1 cellular context compared by ENCODE assay signal in the genomic region with DNA sequence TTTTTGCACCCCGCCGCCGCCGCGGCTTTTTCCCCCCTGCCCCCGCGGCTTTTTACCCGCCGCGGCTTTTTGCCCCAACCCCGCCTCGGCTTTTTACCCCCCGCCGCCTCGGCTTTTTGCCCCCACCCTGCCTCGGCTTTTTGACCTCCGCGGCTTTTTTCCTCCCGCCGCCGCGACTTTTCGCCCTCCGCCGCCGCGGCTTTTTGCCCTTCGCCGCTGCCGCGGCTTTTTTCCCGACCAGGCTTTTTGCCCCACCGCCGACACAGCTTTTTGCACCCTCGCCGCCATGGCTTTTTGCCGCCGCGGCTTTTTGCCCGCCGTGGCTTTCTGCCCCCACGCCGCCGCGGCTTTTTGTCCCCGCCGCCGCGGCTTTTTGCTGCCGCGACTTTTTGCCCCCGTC.
TF ChIP-seq lines count a peak whose summit lies in the region.

No MANE protein-coding gene starts in this region.

TF ChIP-seq in WTC11, 78 proteins besides CTCF, POLR2A, EP300 and RAD21 (continued from another document):
- no peak for TF ChIP-seq FOXK1 (CRISPR knock-in tag; IDR thresholded peaks at IDR 0.05)
- TF ChIP-seq, protein P1, sequence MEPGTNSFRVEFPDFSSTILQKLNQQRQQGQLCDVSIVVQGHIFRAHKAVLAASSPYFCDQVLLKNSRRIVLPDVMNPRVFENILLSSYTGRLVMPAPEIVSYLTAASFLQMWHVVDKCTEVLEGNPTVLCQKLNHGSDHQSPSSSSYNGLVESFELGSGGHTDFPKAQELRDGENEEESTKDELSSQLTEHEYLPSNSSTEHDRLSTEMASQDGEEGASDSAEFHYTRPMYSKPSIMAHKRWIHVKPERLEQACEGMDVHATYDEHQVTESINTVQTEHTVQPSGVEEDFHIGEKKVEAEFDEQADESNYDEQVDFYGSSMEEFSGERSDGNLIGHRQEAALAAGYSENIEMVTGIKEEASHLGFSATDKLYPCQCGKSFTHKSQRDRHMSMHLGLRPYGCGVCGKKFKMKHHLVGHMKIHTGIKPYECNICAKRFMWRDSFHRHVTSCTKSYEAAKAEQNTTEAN (CRISPR knock-in tag; IDR thresholded peaks at IDR 0.05) = no peak
- no peak for TF ChIP-seq EMX1 (CRISPR knock-in tag; IDR thresholded peaks at IDR 0.05)
- no peak for TF ChIP-seq SMAD3 (CRISPR knock-in tag; IDR thresholded peaks at IDR 0.05; ENCODE audit: borderline replicate concordance)
- no peak for TF ChIP-seq ZNF138 (CRISPR knock-in tag; conservative IDR thresholded peaks at IDR 0.05)
- TF ChIP-seq, protein P2, sequence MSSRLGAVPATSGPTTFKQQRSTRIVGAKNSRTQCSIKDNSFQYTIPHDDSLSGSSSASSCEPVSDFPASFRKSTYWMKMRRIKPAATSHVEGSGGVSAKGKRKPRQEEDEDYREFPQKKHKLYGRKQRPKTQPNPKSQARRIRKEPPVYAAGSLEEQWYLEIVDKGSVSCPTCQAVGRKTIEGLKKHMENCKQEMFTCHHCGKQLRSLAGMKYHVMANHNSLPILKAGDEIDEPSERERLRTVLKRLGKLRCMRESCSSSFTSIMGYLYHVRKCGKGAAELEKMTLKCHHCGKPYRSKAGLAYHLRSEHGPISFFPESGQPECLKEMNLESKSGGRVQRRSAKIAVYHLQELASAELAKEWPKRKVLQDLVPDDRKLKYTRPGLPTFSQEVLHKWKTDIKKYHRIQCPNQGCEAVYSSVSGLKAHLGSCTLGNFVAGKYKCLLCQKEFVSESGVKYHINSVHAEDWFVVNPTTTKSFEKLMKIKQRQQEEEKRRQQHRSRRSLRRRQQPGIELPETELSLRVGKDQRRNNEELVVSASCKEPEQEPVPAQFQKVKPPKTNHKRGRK (CRISPR knock-in tag; IDR thresholded peaks at IDR 0.05; ENCODE audit: borderline replicate concordance) = no peak
- TF ChIP-seq ETV6 (CRISPR knock-in tag; IDR thresholded peaks at IDR 0.05) = no peak
- TF ChIP-seq, protein P3, sequence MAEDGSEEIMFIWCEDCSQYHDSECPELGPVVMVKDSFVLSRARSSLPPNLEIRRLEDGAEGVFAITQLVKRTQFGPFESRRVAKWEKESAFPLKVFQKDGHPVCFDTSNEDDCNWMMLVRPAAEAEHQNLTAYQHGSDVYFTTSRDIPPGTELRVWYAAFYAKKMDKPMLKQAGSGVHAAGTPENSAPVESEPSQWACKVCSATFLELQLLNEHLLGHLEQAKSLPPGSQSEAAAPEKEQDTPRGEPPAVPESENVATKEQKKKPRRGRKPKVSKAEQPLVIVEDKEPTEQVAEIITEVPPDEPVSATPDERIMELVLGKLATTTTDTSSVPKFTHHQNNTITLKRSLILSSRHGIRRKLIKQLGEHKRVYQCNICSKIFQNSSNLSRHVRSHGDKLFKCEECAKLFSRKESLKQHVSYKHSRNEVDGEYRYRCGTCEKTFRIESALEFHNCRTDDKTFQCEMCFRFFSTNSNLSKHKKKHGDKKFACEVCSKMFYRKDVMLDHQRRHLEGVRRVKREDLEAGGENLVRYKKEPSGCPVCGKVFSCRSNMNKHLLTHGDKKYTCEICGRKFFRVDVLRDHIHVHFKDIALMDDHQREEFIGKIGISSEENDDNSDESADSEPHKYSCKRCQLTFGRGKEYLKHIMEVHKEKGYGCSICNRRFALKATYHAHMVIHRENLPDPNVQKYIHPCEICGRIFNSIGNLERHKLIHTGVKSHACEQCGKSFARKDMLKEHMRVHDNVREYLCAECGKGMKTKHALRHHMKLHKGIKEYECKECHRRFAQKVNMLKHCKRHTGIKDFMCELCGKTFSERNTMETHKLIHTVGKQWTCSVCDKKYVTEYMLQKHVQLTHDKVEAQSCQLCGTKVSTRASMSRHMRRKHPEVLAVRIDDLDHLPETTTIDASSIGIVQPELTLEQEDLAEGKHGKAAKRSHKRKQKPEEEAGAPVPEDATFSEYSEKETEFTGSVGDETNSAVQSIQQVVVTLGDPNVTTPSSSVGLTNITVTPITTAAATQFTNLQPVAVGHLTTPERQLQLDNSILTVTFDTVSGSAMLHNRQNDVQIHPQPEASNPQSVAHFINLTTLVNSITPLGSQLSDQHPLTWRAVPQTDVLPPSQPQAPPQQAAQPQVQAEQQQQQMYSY (CRISPR knock-in tag; IDR thresholded peaks at IDR 0.05) = no peak
